22 cellular contexts compared by ENCODE assay signal in genomic region chr9:93023521-93023815, GRCh38. TPM values are rescaled to one million over a fixed set of nuclear protein-coding genes. Genes with fewer than 3 reads are reported as not detected.
DNase-seq lines count a peak whose midpoint lies in the region; ATAC-seq and TF ChIP-seq lines count a peak whose summit lies in the region.
"Had no signal": no experiment of that assay in that cellular context is flagged by ENCODE, and none has a peak within 500 bp of the region (broad histone marks: within the 10 kb centered on the region; RNA-seq: fewer than 3 reads in every experiment).

No MANE protein-coding gene starts in this region.

- no peak overlapping the region for H3K4me3 Mint-ChIP-seq in activated naive CD4-positive, alpha-beta T cell treated with anti-CD3 and anti-CD28 coated beads, Interleukin-2, amount 10 ng/mL, durations not matched to agents 7 days and 5 days
- no peak overlapping the region for H3K4me3 Mint-ChIP-seq in CD8-positive, alpha-beta T cell
- no peak overlapping the region for H3K4me3 Mint-ChIP-seq in stimulated activated memory B cell treated with anti-CD40 and anti-IgM and Interleukin-4, amounts not matched to agents 10 μg/mL and 1 μg/mL and 100 μg/mL, for 72 hours
- H3K4me3 Mint-ChIP-seq: mesothelial cell of epicardium, type B pancreatic cell had no signal

- H3K4me1 Mint-ChIP-seq in activated naive CD4-positive, alpha-beta T cell treated with anti-CD3 and anti-CD28 coated beads, Interleukin-2, amount 10 ng/mL, durations not matched to agents 7 days and 5 days: peaks cover 90% of the 10 kb centered on the region
- H3K4me1 Mint-ChIP-seq in CD8-positive, alpha-beta T cell (ENCODE audit: low read depth): peaks cover 83% of the 10 kb centered on the region
- H3K4me1 Mint-ChIP-seq in stimulated activated memory B cell treated with anti-CD40 and anti-IgM and Interleukin-4, amounts not matched to agents 10 μg/mL and 1 μg/mL and 100 μg/mL, for 72 hours: peaks cover 45% of the 10 kb centered on the region

- CTCF ChIA-PET in activated naive CD4-positive, alpha-beta T cell treated with anti-CD3 and anti-CD28 coated beads, Interleukin-2, amount 10 ng/mL, durations not matched to agents 7 days and 5 days (lab: Charles Lee): interaction anchor here (2.4 kb wide), 1 partner anchor 19 kb away, joined by 13 read pairs; no protein-coding TSS in a partner anchor
- CTCF ChIA-PET in CD8-positive, alpha-beta T cell (lab: Charles Lee): interaction anchor here (5.5 kb wide), 1 partner anchor 19 kb away, joined by 52 read pairs; no protein-coding TSS in a partner anchor

- H3K27me3 ChIP-seq in CD8-positive, alpha-beta T cell (ENCODE audit: insufficient read depth, low read length): no peaks in the 10 kb centered on the region
- no peaks in the 10 kb centered on the region for H3K27me3 ChIP-seq in uterus
- H3K27me3 ChIP-seq: ovary had no signal

- intact Hi-C loops in CD8-positive, alpha-beta T cell (cut with DNase I, micrococcal nuclease): no loop called here
- intact Hi-C loops in uterus (cut with DNase I; ENCODE audit: low total_unique reads): no loop called here

- no peak for TF ChIP-seq POLR2A in uterus (IDR thresholded peaks at IDR 0.05)

- DNase-seq in activated naive CD4-positive, alpha-beta T cell treated with anti-CD3 and anti-CD28 coated beads, Interleukin-2, amount 10 ng/mL, durations not matched to agents 7 days and 5 days: no peak
- no peak for DNase-seq in activated naive CD4-positive, alpha-beta T cell (lab: John Stamatoyannopoulos, UW)
- no peak for DNase-seq in CD8-positive, alpha-beta T cell
- DNase-seq in activated naive CD4-positive, alpha-beta T cell treated with anti-CD3 and anti-CD28 coated beads, Interleukin-2, amount 50 U/mL, for 72 hours (ENCODE audit: low spot score in 2 of 2): no peak
- no peak for DNase-seq in uterus
- DNase-seq: activated gamma-delta T cell, anterior cingulate cortex, GM23248, MV-4-11, naive B cell, retina, T-helper 2 cell had no signal

- H3K27me3 Mint-ChIP-seq in activated naive CD4-positive, alpha-beta T cell treated with anti-CD3 and anti-CD28 coated beads, Interleukin-2, amount 10 ng/mL, durations not matched to agents 7 days and 5 days: no peaks in the 10 kb centered on the region
- H3K27me3 Mint-ChIP-seq in CD8-positive, alpha-beta T cell (ENCODE audit: low read depth): no peaks in the 10 kb centered on the region
- no peaks in the 10 kb centered on the region for H3K27me3 Mint-ChIP-seq in stimulated activated memory B cell treated with anti-CD40 and anti-IgM and Interleukin-4, amounts not matched to agents 10 μg/mL and 1 μg/mL and 100 μg/mL, for 72 hours
- H3K27me3 Mint-ChIP-seq: naive B cell, type B pancreatic cell had no signal

- peaks cover 77% of the 10 kb centered on the region for H3K36me3 ChIP-seq in CD8-positive, alpha-beta T cell (ENCODE audit: insufficient read depth, low read length)
- no peaks in the 10 kb centered on the region for H3K36me3 ChIP-seq in uterus
- H3K36me3 ChIP-seq: ovary had no signal

- no peaks in the 10 kb centered on the region for H3K9me3 Mint-ChIP-seq in activated naive CD4-positive, alpha-beta T cell treated with anti-CD3 and anti-CD28 coated beads, Interleukin-2, amount 10 ng/mL, durations not matched to agents 7 days and 5 days
- H3K9me3 Mint-ChIP-seq in CD8-positive, alpha-beta T cell: no peaks in the 10 kb centered on the region
- H3K9me3 Mint-ChIP-seq in activated naive CD4-positive, alpha-beta T cell treated with anti-CD3 and anti-CD28 coated beads, Interleukin-2, amount 50 U/mL, for 72 hours: no peaks in the 10 kb centered on the region
- no peaks in the 10 kb centered on the region for H3K9me3 Mint-ChIP-seq in stimulated activated memory B cell treated with anti-CD40 and anti-IgM and Interleukin-4, amounts not matched to agents 10 μg/mL and 1 μg/mL and 100 μg/mL, for 72 hours
- H3K9me3 Mint-ChIP-seq: mesothelial cell of epicardium, naive B cell, type B pancreatic cell had no signal

- H3K36me3 Mint-ChIP-seq in activated naive CD4-positive, alpha-beta T cell treated with anti-CD3 and anti-CD28 coated beads, Interleukin-2, amount 10 ng/mL, durations not matched to agents 7 days and 5 days: peaks cover 75% of the 10 kb centered on the region
- H3K36me3 Mint-ChIP-seq in CD8-positive, alpha-beta T cell: peaks cover 82% of the 10 kb centered on the region
- H3K36me3 Mint-ChIP-seq in activated naive CD4-positive, alpha-beta T cell treated with anti-CD3 and anti-CD28 coated beads, Interleukin-2, amount 50 U/mL, for 72 hours: peaks cover 0 to 30% of the 10 kb centered on the region in 2 donors
- H3K36me3 Mint-ChIP-seq in stimulated activated memory B cell treated with anti-CD40 and anti-IgM and Interleukin-4, amounts not matched to agents 10 μg/mL and 1 μg/mL and 100 μg/mL, for 72 hours: peaks cover 55% of the 10 kb centered on the region

- no peak for TF ChIP-seq CTCF in CD8-positive, alpha-beta T cell (IDR thresholded peaks at IDR 0.05)
- no peak for TF ChIP-seq CTCF in uterus (IDR thresholded peaks at IDR 0.05)

- H3K4me3 ChIP-seq in CD8-positive, alpha-beta T cell (ENCODE audit: low read depth, low read length): no peak overlapping the region
- no peak overlapping the region for H3K4me3 ChIP-seq in uterus
- H3K4me3 ChIP-seq: coronary artery, GM23248, ovary, skin epidermis had no signal

- ATAC-seq in CD8-positive, alpha-beta T cell: no peak
- ATAC-seq in activated naive CD4-positive, alpha-beta T cell treated with anti-CD3 and anti-CD28 coated beads, Interleukin-2, amount 50 U/mL, for 72 hours: no peak
- no peak for ATAC-seq in stimulated activated memory B cell treated with anti-CD40 and anti-IgM and Interleukin-4, amounts not matched to agents 10 μg/mL and 1 μg/mL and 100 μg/mL, for 72 hours
- ATAC-seq in HG03457 (IDR thresholded peaks at IDR 0.05; ENCODE audit: unreplicated experiment): no peak
- ATAC-seq: left ventricle myocardium superior had no signal

- H3K27ac Mint-ChIP-seq in activated naive CD4-positive, alpha-beta T cell treated with anti-CD3 and anti-CD28 coated beads, Interleukin-2, amount 10 ng/mL, durations not matched to agents 7 days and 5 days: peak overlapping the region; percentile 80
- peak overlapping the region; percentile 88 for H3K27ac Mint-ChIP-seq in CD8-positive, alpha-beta T cell
- peak overlapping the region; percentile 22 to 86 for H3K27ac Mint-ChIP-seq in activated naive CD4-positive, alpha-beta T cell treated with anti-CD3 and anti-CD28 coated beads, Interleukin-2, amount 50 U/mL, for 72 hours
- H3K27ac Mint-ChIP-seq in stimulated activated memory B cell treated with anti-CD40 and anti-IgM and Interleukin-4, amounts not matched to agents 10 μg/mL and 1 μg/mL and 100 μg/mL, for 72 hours: peak overlapping the region; percentile 26
- H3K27ac Mint-ChIP-seq: mesothelial cell of epicardium, type B pancreatic cell had no signal

- POLR2A ChIA-PET in CD8-positive, alpha-beta T cell (lab: Charles Lee): interaction anchor here (1.1 to 4.4 kb wide), 2 partner anchors 42 to 76 kb away, joined by 3 to 31 read pairs; no protein-coding TSS in a partner anchor

- H3K9me3 ChIP-seq in CD8-positive, alpha-beta T cell (ENCODE audit: low read length): no peaks in the 10 kb centered on the region
- no peaks in the 10 kb centered on the region for H3K9me3 ChIP-seq in uterus
- H3K9me3 ChIP-seq: ovary had no signal

- H3K27ac ChIP-seq in CD8-positive, alpha-beta T cell (ENCODE audit: low read depth, low read length): peak overlapping the region; percentile 7
- no peak overlapping the region for H3K27ac ChIP-seq in uterus
- H3K27ac ChIP-seq: coronary artery, GM23248, ovary, RWPE1, skin epidermis had no signal

- peaks cover 78% of the 10 kb centered on the region for H3K4me1 ChIP-seq in CD8-positive, alpha-beta T cell (ENCODE audit: insufficient read depth, low read length)
- no peaks in the 10 kb centered on the region for H3K4me1 ChIP-seq in uterus

RNA-seq across cellular contexts. Expression of gene SUSD3, which starts 35.0 kb away (rescaled TPM):
- total RNA-seq in CD8-positive, alpha-beta T cell: 10 to 100 TPM; 20.6 to 22.7 TPM
- total RNA-seq in activated naive CD4-positive, alpha-beta T cell treated with anti-CD3 and anti-CD28 coated beads, Interleukin-2, amount 50 U/mL, for 72 hours: 10 to 100 TPM; 70.7 to 81.9 TPM
- 10 to 100 TPM in 3 of 4 donors, 1 to 10 TPM in 1; 9.3 to 52.7 (median 14.7) TPM for total RNA-seq in uterus
- total RNA-seq: LHCN-M2 had no signal

Comparison
In these comparisons a context has a peak if more than half of its experiments do, and no peak if none do; other contexts are left out.
1. H3K27ac Mint-ChIP-seq: peak in every context shown above with its lines; median percentile 88 in CD8-positive, alpha-beta T cell; 80 in activated naive CD4-positive, alpha-beta T cell treated with anti-CD3 and anti-CD28 coated beads, Interleukin-2, amount 10 ng/mL, durations not matched to agents 7 days and 5 days; 54 in activated naive CD4-positive, alpha-beta T cell treated with anti-CD3 and anti-CD28 coated beads, Interleukin-2, amount 50 U/mL, for 72 hours; 26 in stimulated activated memory B cell treated with anti-CD40 and anti-IgM and Interleukin-4, amounts not matched to agents 10 μg/mL and 1 μg/mL and 100 μg/mL, for 72 hours.